In genomic region chr17:75404223-75404738, GRCh38 we compare ENCODE assay signal across 8 cellular contexts. TPM values are rescaled to one million over a fixed set of nuclear protein-coding genes. Genes with fewer than 3 reads are reported as not detected.
DNase-seq lines count a peak whose midpoint lies in the region; ATAC-seq, FAIRE-seq and TF ChIP-seq lines count a peak whose summit lies in the region.

No MANE protein-coding gene starts in this region.

- H3K4me1 ChIP-seq in tibial nerve, result peaks cover 0 to 54% (median 25%) of the 10 kb centered on the region in 4 donors

- peak in 1 of 2 donors; percentile 15 for TF ChIP-seq EP300 in tibial nerve (IDR thresholded peaks at IDR 0.05)

- intact Hi-C loops in natural killer cell (cut with micrococcal nuclease), result loop anchor here (1.0 to 5.0 kb wide), 3 partner anchors 10 to 81 kb away; no protein-coding TSS in a partner anchor

- peak overlapping the region; percentile 86 to 93 for H3K27ac Mint-ChIP-seq in natural killer cell

- no peaks in the 10 kb centered on the region for H3K9me3 ChIP-seq in tibial nerve

- no peaks in the 10 kb centered on the region for H3K27me3 Mint-ChIP-seq in natural killer cell (ENCODE audit: low read depth in 2 of 2)

- H3K36me3 ChIP-seq in tibial nerve, result no peaks in the 10 kb centered on the region

- H3K4me1 Mint-ChIP-seq in natural killer cell, result peaks cover 44 to 46% of the 10 kb centered on the region in 2 donors

- H3K27ac ChIP-seq in tibial nerve, result peak overlapping the region in 3 of 4 donors; percentile 90 to 97 (median 94)

- FAIRE-seq in RCC 7860 (lab: Jason Lieb, UNC), result peak; percentile 52

- peak overlapping the region; percentile 92 for H3K4me3 Mint-ChIP-seq in natural killer cell

- no peaks in the 10 kb centered on the region for H3K27me3 ChIP-seq in tibial nerve

- TF ChIP-seq POLR2A in tibial nerve (IDR thresholded peaks at IDR 0.05), result no peak

- H3K36me3 Mint-ChIP-seq in natural killer cell, result no peaks in the 10 kb centered on the region

- ATAC-seq in natural killer cell, result peak in 2 of 3 donors; percentile 22 to 27

- 0 to 1% methylated on average over 15 of the region's 15 CpGs for WGBS in tibial nerve, 2 donors

- TF ChIP-seq CTCF in fibroblast of villous mesenchyme (IDR thresholded peaks at IDR 0.05; ENCODE audit: insufficient read depth, low read depth, low read length) (peak; percentile 97), natural killer cell (IDR thresholded peaks at IDR 0.05) (peak; percentile 66), tibial nerve (IDR thresholded peaks at IDR 0.05) (peak; percentile 57 to 70 (median 65))

- H3K9me3 Mint-ChIP-seq in natural killer cell, result no peaks in the 10 kb centered on the region

- peak; percentile 84 for DNase-seq in D341Med (ENCODE audit: low spot score)
- DNase-seq in Jurkat, Clone E6-1 (ENCODE audit: low read depth, low spot score), result peak; percentile 69
- DNase-seq in RCC 7860 (ENCODE audit: low spot score), result peak; percentile 64
- DNase-seq in activated effector memory CD4-positive, alpha-beta T cell treated with Interleukin-2 at 50 U/mL for 16 hours, result peak; percentile 27
- DNase-seq in fibroblast of villous mesenchyme (ENCODE audit: low read depth), result peak; percentile 87
- DNase-seq in natural killer cell, result peak; percentile 37
- DNase-seq in tibial nerve (ENCODE audit: low spot score in 2 of 2), result peak; percentile 27 to 59
- no peak for DNase-seq in OCI-M2 (lab: John Stamatoyannopoulos, UW; ENCODE audit: unreplicated experiment)

- peak overlapping the region; percentile 92 for H3K4me3 ChIP-seq in Jurkat, Clone E6-1 (ENCODE audit: low read length)
- H3K4me3 ChIP-seq in fibroblast of villous mesenchyme (ENCODE audit: low read depth, low read length) (peak overlapping the region; percentile 97), tibial nerve (peak overlapping the region; percentile 76 to 99 (median 96))

RNA-seq across cellular contexts. Expression of gene GRB2, which starts 1.2 kb away (rescaled TPM):
- polyA plus RNA-seq in Jurkat, Clone E6-1 (2012; ENCODE audit: insufficient read depth, insufficient read length), result 134 TPM
- total RNA-seq in fibroblast of villous mesenchyme (78.0 and 98.0 TPM in 2 replicates), natural killer cell (100 to 1,000 TPM; 115 to 142 (median 116) TPM), tibial nerve (100 to 1,000 TPM in 3 of 4 donors, 10 to 100 TPM in 1; 77.6 to 139 (median 133) TPM)

RNA-seq across cellular contexts. Expression of gene TMEM94, which starts 52.2 kb away (rescaled TPM):
- polyA plus RNA-seq in Jurkat, Clone E6-1 (2012; ENCODE audit: insufficient read depth, insufficient read length), result 52.7 TPM
- total RNA-seq in fibroblast of villous mesenchyme (28.5 and 31.2 TPM in 2 replicates), natural killer cell (100 to 1,000 TPM in 2 of 3 donors, 10 to 100 TPM in 1; 84.4 to 142 (median 104) TPM), tibial nerve (10 to 100 TPM; 84.3 to 95.1 (median 89.9) TPM)
